ENCODE assay signal across 21 cellular contexts in genomic region chr1:35043498-35043897, GRCh38. TPM values are rescaled to one million over a fixed set of nuclear protein-coding genes. Genes with fewer than 3 reads are reported as not detected.
DNase-seq lines count a peak whose midpoint lies in the region; ATAC-seq and TF ChIP-seq lines count a peak whose summit lies in the region.
"Had no signal": no experiment of that assay in that cellular context is flagged by ENCODE, and none has a peak within 500 bp of the region (broad histone marks: within the 10 kb centered on the region; RNA-seq: fewer than 3 reads in every experiment).

No MANE protein-coding gene starts in this region.

- H2AK5ac ChIP-seq in IMR-90 (ENCODE audit: low read depth, low read length), result no peak overlapping the region

- no TSS peak for BruUV-seq in IMR-90 (replicated peaks; lab: Mats Ljungman, UMichigan)

- H3K9me1 ChIP-seq in IMR-90 (ENCODE audit: insufficient read depth, low read length), result peaks cover 10% of the 10 kb centered on the region; the same call in 1 of the 2 replicates

- H3K4me3 ChIP-seq in right cardiac atrium (ENCODE audit: low read length), result no peak overlapping the region
- no peak overlapping the region for H3K4me3 ChIP-seq in IMR-90 (ENCODE audit: insufficient read depth, low read depth, low read length)
- H3K4me3 ChIP-seq in left ventricle myocardium inferior, result no peak overlapping the region
- H3K4me3 ChIP-seq: BLaER1, GM12878, GM23248, HAP-1 had no signal

- TF ChIP-seq CTCF in IMR-90 (conservative IDR thresholded peaks at IDR 0.05; ENCODE audit: low read depth, low read length) (no peak), chondrocyte (IDR thresholded peaks at IDR 0.05) (no peak), left ventricle myocardium inferior (IDR thresholded peaks at IDR 0.05; ENCODE audit: borderline replicate concordance) (no peak)

- CTCF ChIA-PET in IMR-90 (lab: Yijun Ruan, JAX), result no interaction called here

- H3K56ac ChIP-seq in IMR-90 (ENCODE audit: extremely low read depth, insufficient read depth, low read length), result no peak overlapping the region

- no peaks in the 10 kb centered on the region for H3K9me3 Mint-ChIP-seq in chondrocyte (ENCODE audit: low read depth)
- H3K9me3 Mint-ChIP-seq: HFFc6 had no signal

- no peak overlapping the region for H2BK5ac ChIP-seq in IMR-90 (ENCODE audit: low read depth, low read length, poor library complexity, severe bottlenecking)

- no peak for TF ChIP-seq RAD21 in IMR-90 (IDR thresholded peaks at IDR 0.05; ENCODE audit: low read length)

- peaks cover 28% of the 10 kb centered on the region for H3K4me1 Mint-ChIP-seq in chondrocyte (ENCODE audit: low read depth)
- H3K4me1 Mint-ChIP-seq: CD4-positive, CD25-positive, alpha-beta regulatory T cell had no signal

- H3K27ac Mint-ChIP-seq in chondrocyte (ENCODE audit: unreplicated experiment), result peak overlapping the region; percentile 74
- H3K27ac Mint-ChIP-seq: B cell; CD4-positive, CD25-positive, alpha-beta regulatory T cell; CD8-positive, alpha-beta memory T cell had no signal

- H4K5ac ChIP-seq in IMR-90 (ENCODE audit: low read depth, low read length), result no peak overlapping the region

- ATAC-seq in Right ventricle myocardium superior (ENCODE audit: poor library complexity) (peak; percentile 88), right cardiac atrium (no peak), IMR-90 (ENCODE audit: low read depth) (no peak)
- ATAC-seq: GM12878 had no signal

- no peaks in the 10 kb centered on the region for H3K27me3 ChIP-seq in right cardiac atrium (ENCODE audit: control insufficient read depth, insufficient read depth)
- H3K27me3 ChIP-seq in IMR-90 (ENCODE audit: control insufficient read depth, insufficient read depth, low read length), result no peaks in the 10 kb centered on the region
- no peaks in the 10 kb centered on the region for H3K27me3 ChIP-seq in left ventricle myocardium inferior (ENCODE audit: low read depth)
- H3K27me3 ChIP-seq: BLaER1 had no signal

- no peak overlapping the region for H3K4ac ChIP-seq in IMR-90 (ENCODE audit: low read depth, low read length)

- no peak overlapping the region for H3K9ac ChIP-seq in IMR-90 (ENCODE audit: low read depth, low read length)
- H3K9ac ChIP-seq: BLaER1, GM23248 had no signal

- no peak overlapping the region for H4K8ac ChIP-seq in IMR-90 (ENCODE audit: low read depth in 2 of 2, low read length in 2 of 2)

- H3K27ac ChIP-seq in right cardiac atrium (ENCODE audit: low read length) (no peak overlapping the region), IMR-90 (ENCODE audit: insufficient read depth, low read length) (no peak overlapping the region), left ventricle myocardium inferior (replicated peaks) (peak overlapping the region; percentile 36)
- H3K27ac ChIP-seq: BLaER1, C4-2B, GM23248 had no signal

- H3K36me3 ChIP-seq in IMR-90 (ENCODE audit: control insufficient read depth, insufficient read depth, low read length) (no peaks in the 10 kb centered on the region), left ventricle myocardium inferior (no peaks in the 10 kb centered on the region)
- H3K36me3 ChIP-seq: BLaER1, HAP-1 had no signal

- no peak overlapping the region for H2BK15ac ChIP-seq in IMR-90 (ENCODE audit: low read depth, low read length)

- H2BK20ac ChIP-seq in IMR-90 (ENCODE audit: low read depth, low read length), result no peak overlapping the region

- H4K20me1 ChIP-seq in IMR-90 (ENCODE audit: insufficient read depth, low read length), result no peaks in the 10 kb centered on the region
- H4K20me1 ChIP-seq: BLaER1 had no signal

- dilution Hi-C loops in IMR-90 (cut with HindIII; ENCODE audit: low sequenced_read_pairs, unreplicated experiment), result no loop called here

- no peaks in the 10 kb centered on the region for H3K27me3 Mint-ChIP-seq in chondrocyte (ENCODE audit: low read depth)

- H3K79me1 ChIP-seq in IMR-90 (ENCODE audit: low read depth in 1 of 2, low read length in 2 of 2), result 0 out of 4 replicates have a peak, but pooled peaks cover 0 to 6% of the 10 kb centered on the region in 2 experiments

- H3K36me3 Mint-ChIP-seq in chondrocyte (ENCODE audit: low read depth), result no peaks in the 10 kb centered on the region
- H3K36me3 Mint-ChIP-seq: CD4-positive, CD25-positive, alpha-beta regulatory T cell had no signal

- no peak overlapping the region for H3K4me3 Mint-ChIP-seq in chondrocyte (ENCODE audit: unreplicated experiment)
- H3K4me3 Mint-ChIP-seq: B cell; CD4-positive, CD25-positive, alpha-beta regulatory T cell; CD8-positive, alpha-beta memory T cell; HFFc6 had no signal

- peak overlapping the region; percentile 5 for H2AFZ ChIP-seq in IMR-90 (replicated peaks; ENCODE audit: low read length, poor library complexity)
- H2AFZ ChIP-seq: GM23248 had no signal

- intact Hi-C loops in Right ventricle myocardium superior (cut with DNase I) (no loop called here), right cardiac atrium (cut with DNase I) (no loop called here), IMR-90 (cut with micrococcal nuclease) (no loop called here), left ventricle myocardium inferior (cut with micrococcal nuclease) (no loop called here)

- DNase-seq in Right ventricle myocardium superior (no peak), right cardiac atrium (no peak), IMR-90 (no peak), chondrocyte (ENCODE audit: low spot score) (no peak), left ventricle myocardium inferior (no peak), NCI-H526 treated with DMSO at 0.1 percent for 48 hours (lab: John Stamatoyannopoulos, UW) (no peak), T-helper 9 cell (no peak), amniotic stem cell (lab: John Stamatoyannopoulos, UW) (no peak)
- DNase-seq: CD4-positive, CD25-positive, alpha-beta regulatory T cell; CD8-positive, alpha-beta memory T cell; DMS 273 treated with DMSO at 0.1 percent for 48 hours; DMS79; EL; GDM1; GM23248; HFFc6 had no signal

- H4K91ac ChIP-seq in IMR-90 (ENCODE audit: insufficient read depth, low read depth, low read length), result no peak overlapping the region

- in situ Hi-C loops in IMR-90 (cut with MboI; ENCODE audit: low sequenced_read_pairs), result no loop called here

- no peak overlapping the region for H3K18ac ChIP-seq in IMR-90 (ENCODE audit: low read depth, low read length)

- POLR2A ChIA-PET in IMR-90 (lab: Charles Lee; ENCODE audit: unreplicated experiment), result no interaction called here

- peaks cover 1% of the 10 kb centered on the region for H3K4me1 ChIP-seq in right cardiac atrium (ENCODE audit: control insufficient read depth, insufficient read depth, low read length)
- peaks cover 7% of the 10 kb centered on the region for H3K4me1 ChIP-seq in IMR-90 (ENCODE audit: control insufficient read depth, insufficient read depth, low read length)
- H3K4me1 ChIP-seq in left ventricle myocardium inferior, result no peaks in the 10 kb centered on the region
- H3K4me1 ChIP-seq: HAP-1 had no signal

- TF ChIP-seq POLR2A in IMR-90 (IDR thresholded peaks at IDR 0.05; ENCODE audit: low read depth, low read length), result no peak

- H3K23ac ChIP-seq in IMR-90 (ENCODE audit: low read depth, low read length), result no peak overlapping the region

- no peak overlapping the region for H3K14ac ChIP-seq in IMR-90 (replicated peaks; ENCODE audit: low read depth, low read length)

- no peak overlapping the region for H3K4me2 ChIP-seq in IMR-90 (ENCODE audit: low read depth, low read length)
- H3K4me2 ChIP-seq: BLaER1 had no signal

- H2AK9ac ChIP-seq in IMR-90 (replicated peaks; ENCODE audit: low read depth, low read length, poor library complexity), result no peak overlapping the region

- WGBS in right cardiac atrium, result 64% methylated on average over 3 of the region's 3 CpGs
- no CpG with 5 or more reads among the region's 3 CpGs for WGBS in IMR-90 (ENCODE audit: extremely low coverage in 2 of 2, insufficient read length in 1 of 2), 2 experiments

- H3K9me3 ChIP-seq in right cardiac atrium (ENCODE audit: control insufficient read depth, low read length) (no peaks in the 10 kb centered on the region), IMR-90 (ENCODE audit: control insufficient read depth, insufficient read depth, low read length) (no peaks in the 10 kb centered on the region), left ventricle myocardium inferior (replicated peaks) (no peaks in the 10 kb centered on the region)
- H3K9me3 ChIP-seq: BLaER1, HAP-1 had no signal

- H2BK120ac ChIP-seq in IMR-90 (ENCODE audit: low read depth, low read length), result no peak overlapping the region

TF ChIP-seq in IMR-90, 13 proteins besides CTCF, POLR2A, EP300 and RAD21:
- no peak for TF ChIP-seq CEBPB (IDR thresholded peaks at IDR 0.05; ENCODE audit: low read depth, low read length)
- no peak for TF ChIP-seq BHLHE40 (IDR thresholded peaks at IDR 0.05; ENCODE audit: low read depth, low read length)
- TF ChIP-seq RFX5 (IDR thresholded peaks at IDR 0.05; ENCODE audit: low read depth, low read length), result no peak

RNA-seq across cellular contexts. Expression of gene ZMYM6, which starts 11.8 kb away (rescaled TPM):
- 12.3 TPM for total RNA-seq in Right ventricle myocardium superior
- total RNA-seq in right cardiac atrium, result 10 to 100 TPM; 14.3 to 18.1 (median 16.1) TPM
- polyA plus RNA-seq in right cardiac atrium, result 11.5 TPM
- total RNA-seq in IMR-90 (2012; rRNA removed), result 5.7 and 9.7 TPM in 2 replicates
- 7.2 and 7.7 TPM in 2 replicates for polyA plus RNA-seq in IMR-90 (2012; rRNA removed)
- polyA plus RNA-seq in IMR-90 (2012; cell fraction: cytosol; rRNA removed), result 0.54 and 0.76 TPM in 2 replicates
- polyA plus RNA-seq in IMR-90 (2012; cell fraction: nucleus; rRNA removed; ENCODE audit: low replicate concordance), result 10.2 and 30.9 TPM in 2 replicates
- total RNA-seq in chondrocyte, result 18.8 to 24.8 TPM (median 22.8 TPM) in 3 replicates
- 14.6 TPM for total RNA-seq in left ventricle myocardium inferior

RNA-seq across cellular contexts. Expression of gene ZMYM1, which starts 35.7 kb away (rescaled TPM):
- 5.4 TPM for total RNA-seq in Right ventricle myocardium superior
- total RNA-seq in right cardiac atrium, result 1 to 10 TPM; 5.5 to 9.9 (median 8.9) TPM
- polyA plus RNA-seq in right cardiac atrium, result 2.6 TPM
- 26.1 and 33.9 TPM in 2 replicates for total RNA-seq in IMR-90 (2012; rRNA removed)
- 5.7 and 7.2 TPM in 2 replicates for polyA plus RNA-seq in IMR-90 (2012; rRNA removed)
- polyA plus RNA-seq in IMR-90 (2012; cell fraction: cytosol; rRNA removed), result 1.1 and 1.2 TPM in 2 replicates
- 2.5 and 14.2 TPM in 2 replicates for polyA plus RNA-seq in IMR-90 (2012; cell fraction: nucleus; rRNA removed; ENCODE audit: low replicate concordance)
- total RNA-seq in chondrocyte, result 11.6 to 15.8 TPM (median 12.6 TPM) in 3 replicates
- total RNA-seq in left ventricle myocardium inferior, result 7.8 TPM

RNA-seq across cellular contexts. Expression of gene TMEM35B, which starts 58.4 kb away (rescaled TPM):
- total RNA-seq in Right ventricle myocardium superior, result 9.0 TPM
- 10 to 100 TPM; 17.0 to 20.2 (median 18.7) TPM for total RNA-seq in right cardiac atrium
- polyA plus RNA-seq in right cardiac atrium, result 31.9 TPM
- 19.7 and 20.0 TPM in 2 replicates for total RNA-seq in IMR-90 (2012; rRNA removed)
- polyA plus RNA-seq in IMR-90 (2012; rRNA removed), result 20.4 and 22.4 TPM in 2 replicates
- polyA plus RNA-seq in IMR-90 (2012; cell fraction: cytosol; rRNA removed), result 25.5 and 34.7 TPM in 2 replicates
- 7.4 and 8.0 TPM in 2 replicates for polyA plus RNA-seq in IMR-90 (2012; cell fraction: nucleus; rRNA removed; ENCODE audit: low replicate concordance)
- total RNA-seq in chondrocyte, result 16.2 to 19.1 TPM (median 17.7 TPM) in 3 replicates
- total RNA-seq in left ventricle myocardium inferior, result 8.3 TPM
